15 cellular contexts compared by ENCODE assay signal in genomic region chr1:174358786-174359453, GRCh38.
DNase-seq lines count a peak whose midpoint lies in the region; ATAC-seq and TF ChIP-seq lines count a peak whose summit lies in the region.
"Had no signal": no experiment of that assay in that cellular context is flagged by ENCODE, and none has a peak within 500 bp of the region (broad histone marks: within the 10 kb centered on the region; RNA-seq: fewer than 3 reads in every experiment).

No MANE protein-coding gene starts in this region.

- H3K4me3 ChIP-seq in cardiac fibroblast (replicated peaks in 1 of 2; ENCODE audit: low read depth in 2 of 2, low read length in 2 of 2): no peak overlapping the region
- no peak overlapping the region for H3K4me3 ChIP-seq in hepatocyte
- H3K4me3 ChIP-seq in effector memory CD4-positive, alpha-beta T cell (ENCODE audit: insufficient read depth, low read depth, low read length, poor library complexity, severe bottlenecking): no peak overlapping the region
- H3K4me3 ChIP-seq: ascending aorta, lower lobe of right lung, SJSA1 had no signal

- H3K4me2 ChIP-seq in hepatocyte: no peak overlapping the region

- H3K4me1 ChIP-seq in hepatocyte (ENCODE audit: insufficient read depth): no peaks in the 10 kb centered on the region
- H3K4me1 ChIP-seq in effector memory CD4-positive, alpha-beta T cell (ENCODE audit: control insufficient read depth, insufficient read depth, low read length, poor library complexity, severe bottlenecking): no peaks in the 10 kb centered on the region
- H3K4me1 ChIP-seq: ascending aorta, lower lobe of right lung, SJSA1 had no signal

- no peaks in the 10 kb centered on the region for H3K36me3 ChIP-seq in hepatocyte (replicated peaks; ENCODE audit: insufficient read depth, low read depth)
- H3K36me3 ChIP-seq in effector memory CD4-positive, alpha-beta T cell (ENCODE audit: control insufficient read depth, insufficient read depth, low read length): no peaks in the 10 kb centered on the region
- H3K36me3 ChIP-seq: ascending aorta, lower lobe of right lung, SJSA1 had no signal

- H4K20me1 ChIP-seq in hepatocyte (ENCODE audit: insufficient read depth, poor library complexity, severe bottlenecking): no peaks in the 10 kb centered on the region

- peak; percentile 9 for DNase-seq in ELR (ENCODE audit: low read depth)
- DNase-seq in NCI-H2196 treated with DMSO at 0.1 percent for 48 hours (lab: John Stamatoyannopoulos, UW; ENCODE audit: unreplicated experiment): peak; percentile 10
- peak; percentile 2 to 6 for DNase-seq in cardiac fibroblast (ENCODE audit: low read depth in 2 of 2)
- DNase-seq in hepatocyte (ENCODE audit: low spot score): no peak
- DNase-seq in effector memory CD4-positive, alpha-beta T cell: no peak
- no peak for DNase-seq in SIG-M5 treated with dmso at 0.1 percent for 504 hours (lab: John Stamatoyannopoulos, UW; ENCODE audit: unreplicated experiment)
- DNase-seq: activated CD8-positive, alpha-beta memory T cell treated with anti-CD3 and anti-CD28 coated beads for 24 hours; activated gamma-delta T cell; lower lobe of right lung; NCI-H187 had no signal

- H2AFZ ChIP-seq in hepatocyte: no peak overlapping the region

- no peaks in the 10 kb centered on the region for H3K27me3 ChIP-seq in hepatocyte
- H3K27me3 ChIP-seq in effector memory CD4-positive, alpha-beta T cell (replicated peaks; ENCODE audit: control insufficient read depth, insufficient read depth, low read length, poor library complexity, severe bottlenecking): no peaks in the 10 kb centered on the region
- H3K27me3 ChIP-seq: ascending aorta, SJSA1 had no signal

- peak; percentile 18; the same call in 1 of the 2 replicates for TF ChIP-seq CTCF in 22Rv1 (IDR thresholded peaks at IDR 0.05)
- no peak for TF ChIP-seq CTCF in cardiac fibroblast (IDR thresholded peaks at IDR 0.05; ENCODE audit: low read depth, low read length)
- no peak for TF ChIP-seq CTCF in hepatocyte (IDR thresholded peaks at IDR 0.05; ENCODE audit: poor library complexity)

- H3K79me2 ChIP-seq in hepatocyte: no peaks in the 10 kb centered on the region

- H3K9me3 ChIP-seq in hepatocyte (ENCODE audit: low read depth): no peaks in the 10 kb centered on the region
- H3K9me3 ChIP-seq in effector memory CD4-positive, alpha-beta T cell (ENCODE audit: control insufficient read depth, low read length): no peaks in the 10 kb centered on the region
- H3K9me3 ChIP-seq: ascending aorta, SJSA1 had no signal

- no peaks in the 10 kb centered on the region for H3K9me2 ChIP-seq in hepatocyte (replicated peaks; ENCODE audit: insufficient read depth)

- H3K27ac ChIP-seq in 22Rv1 (peak overlapping the region; percentile 16), hepatocyte (no peak overlapping the region)
- H3K27ac ChIP-seq in effector memory CD4-positive, alpha-beta T cell (ENCODE audit: insufficient read depth, low read length, poor library complexity, severe bottlenecking): no peak overlapping the region
- H3K27ac ChIP-seq: ascending aorta, lower lobe of right lung, SJSA1 had no signal

- ATAC-seq in SK-N-SH treated with all-trans-retinoic acid at 6 μM for 48 hours: no peak
- ATAC-seq: lower lobe of right lung; naive thymus-derived CD8-positive, alpha-beta T cell had no signal

- WGBS in hepatocyte (ENCODE audit: low lambda C conversion rate, missing lambda C conversion rate): 85% methylated on average over 6 of the region's 6 CpGs

TF ChIP-seq in SK-N-SH treated with all-trans-retinoic acid at 6 μM for 48 hours, 23 proteins besides CTCF, POLR2A, EP300 and RAD21:
- no peak for TF ChIP-seq CSDC2 (CRISPR knock-in tag; IDR thresholded peaks at IDR 0.05)
TF ChIP-seq in SK-N-SH treated with all-trans-retinoic acid at 6 μM for 48 hours: peak in this region for 0.

Comparison
In these comparisons a context has a peak if more than half of its experiments do, and no peak if none do; other contexts are left out.
1. DNase-seq: peak in ELR (single experiment), NCI-H2196 treated with DMSO at 0.1 percent for 48 hours (single experiment) and cardiac fibroblast (2 of 2); none in hepatocyte (single experiment), effector memory CD4-positive, alpha-beta T cell (0 of 3) and SIG-M5 treated with dmso at 0.1 percent for 504 hours (single experiment).